ENCODE assay signal across 7 cellular contexts in the genomic region with DNA sequence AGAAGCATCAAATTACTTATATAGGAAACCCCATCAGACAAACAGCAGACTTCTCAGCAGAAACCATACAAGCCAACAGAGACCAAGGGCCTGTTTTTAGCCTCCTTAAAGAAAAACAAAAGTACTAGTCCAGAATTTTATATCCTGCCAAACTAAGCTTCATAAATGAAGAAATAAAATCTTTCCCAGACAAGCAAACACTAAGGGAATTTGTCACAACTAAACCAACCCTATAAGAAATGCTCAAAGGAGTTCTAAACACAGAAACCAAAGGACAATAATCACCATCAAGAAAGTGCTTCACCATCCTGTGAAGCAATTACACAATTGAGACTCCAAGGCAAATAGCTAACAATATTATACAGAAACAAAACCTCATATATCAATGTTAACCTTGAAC.
"Had no signal": no experiment of that assay in that cellular context is flagged by ENCODE, and none has a peak within 500 bp of the region (broad histone marks: within the 10 kb centered on the region; RNA-seq: fewer than 3 reads in every experiment).

No MANE protein-coding gene starts in this region.

- DNase-seq: GDM1, GF-D8 had no signal

- H3K4me3 ChIP-seq: GM12878 had no signal

- ATAC-seq: GM12878 had no signal

- FAIRE-seq: G401.6, GM12878, GM12891, GM12892, GM18507 had no signal
